In genomic region chr7:141737118-141737835, GRCh38 we compare ENCODE assay signal across 6 cellular contexts. TPM values are rescaled to one million over a fixed set of nuclear protein-coding genes. Genes with fewer than 3 reads are reported as not detected.
DNase-seq lines count a peak whose midpoint lies in the region; ATAC-seq, FAIRE-seq and TF ChIP-seq lines count a peak whose summit lies in the region.

No MANE protein-coding gene starts in this region.

- H3K4me3 ChIP-seq in PC-9 (peak overlapping the region; percentile 100), epithelial cell of esophagus (ENCODE audit: low read length) (peak overlapping the region; percentile 89), smooth muscle cell (peak overlapping the region; percentile 84)

- H3K9me2 ChIP-seq in PC-9 (ENCODE audit: insufficient read depth) = no peaks in the 10 kb centered on the region

- no peaks in the 10 kb centered on the region for H3K27me3 ChIP-seq in PC-9 (ENCODE audit: insufficient read depth, low read depth)
- no peaks in the 10 kb centered on the region for H3K27me3 ChIP-seq in smooth muscle cell (ENCODE audit: low read depth)

- H3K4me2 ChIP-seq in PC-9 = peak overlapping the region; percentile 96
- peak overlapping the region; percentile 90 for H3K4me2 ChIP-seq in smooth muscle cell

- peak; percentile 48 for FAIRE-seq in GM12891 (lab: Jason Lieb, UNC)

- DNase-seq in GM12891 (ENCODE audit: insufficient read length, low spot score) (no peak), PC-9 (peak; percentile 35 to 52), epithelial cell of esophagus (ENCODE audit: low read depth) (peak; percentile 63), smooth muscle cell (lab: John Stamatoyannopoulos, UW; ENCODE audit: unreplicated experiment) (no peak)

- H3K27ac ChIP-seq in PC-9 (peak overlapping the region; percentile 77), smooth muscle cell (ENCODE audit: low read depth) (peak overlapping the region; percentile 73)

- CTCF ChIA-PET in PC-9 (lab: Charles Lee) = interaction anchor here (0.6 to 1.8 kb wide), 10 partner anchors 13 to 1119 kb away, joined by 3 to 17 read pairs (median 4); partner anchors contain the start of gene DENND11

- no peak for ATAC-seq in HG03097 (IDR thresholded peaks at IDR 0.05; ENCODE audit: low FRiP score, unreplicated experiment)
- ATAC-seq in GM18505 (IDR thresholded peaks at IDR 0.05; ENCODE audit: unreplicated experiment) = no peak

- TF ChIP-seq POLR2A in GM12891 (IDR thresholded peaks at IDR 0.05; ENCODE audit: low read depth, low read length) (no peak), GM18505 (IDR thresholded peaks at IDR 0.05; ENCODE audit: borderline replicate concordance, extremely low read depth, insufficient read depth, insufficient read length) (no peak)

- TF ChIP-seq CTCF in PC-9 (conservative IDR thresholded peaks at IDR 0.05) = no peak
- no peak for TF ChIP-seq CTCF in epithelial cell of esophagus (IDR thresholded peaks at IDR 0.05; ENCODE audit: insufficient read depth, low read depth, low read length, missing control alignments)
- no peak for TF ChIP-seq CTCF in smooth muscle cell (IDR thresholded peaks at IDR 0.05; ENCODE audit: borderline replicate concordance, insufficient read depth, poor library complexity, severe bottlenecking)

- H3K9me3 ChIP-seq in PC-9 (ENCODE audit: insufficient read depth, low read depth) (no peaks in the 10 kb centered on the region), smooth muscle cell (replicated peaks; ENCODE audit: low read depth) (no peaks in the 10 kb centered on the region)

- H3K79me2 ChIP-seq in PC-9 (ENCODE audit: low read depth) (peaks cover 31% of the 10 kb centered on the region), smooth muscle cell (ENCODE audit: low read depth) (peaks cover 28% of the 10 kb centered on the region)

- intact Hi-C loops in PC-9 (cut with micrococcal nuclease; ENCODE audit: unreplicated experiment) = no loop called here

- H4K20me1 ChIP-seq in PC-9 (ENCODE audit: insufficient read depth) (0 out of 2 replicates have a peak, but pooled peaks cover 5% of the 10 kb centered on the region), smooth muscle cell (ENCODE audit: low read depth) (no peaks in the 10 kb centered on the region)

- H3K36me3 ChIP-seq in PC-9 (ENCODE audit: low read depth) (peaks cover 19% of the 10 kb centered on the region), smooth muscle cell (ENCODE audit: low read depth) (no peaks in the 10 kb centered on the region)

- BruUV-seq in PC-9 (replicated peaks; lab: Mats Ljungman, UMichigan) = TSS peak; percentile 80

- H3F3A ChIP-seq in PC-9 (ENCODE audit: insufficient read depth, low read depth) (peaks cover 3% of the 10 kb centered on the region; the same call in 1 of the 2 replicates), smooth muscle cell (ENCODE audit: low read depth) (no peaks in the 10 kb centered on the region)

- peak overlapping the region; percentile 67 for H3K9ac ChIP-seq in smooth muscle cell (ENCODE audit: low read depth)

- H2AFZ ChIP-seq in PC-9 = peak overlapping the region; percentile 96
- peak overlapping the region; percentile 92 for H2AFZ ChIP-seq in smooth muscle cell (ENCODE audit: low read depth)

- WGBS in smooth muscle cell (ENCODE audit: low lambda C conversion rate) = 78% methylated on average over 11 of the region's 11 CpGs

- H3K4me1 ChIP-seq in PC-9 (replicated peaks; ENCODE audit: insufficient read depth) = peaks cover 27% of the 10 kb centered on the region
- peaks cover 11% of the 10 kb centered on the region for H3K4me1 ChIP-seq in smooth muscle cell (ENCODE audit: low read depth)

- POLR2A ChIA-PET in PC-9 (lab: Charles Lee; ENCODE audit: unreplicated experiment) = interaction anchor here (0.6 to 1.4 kb wide), 8 partner anchors 15 to 1150 kb away, joined by 3 to 7 read pairs (median 4); no protein-coding TSS in a partner anchor

TF ChIP-seq in GM12891, 5 proteins besides CTCF, POLR2A, EP300 and RAD21:
- TF ChIP-seq POLR2AphosphoS5 (IDR thresholded peaks at IDR 0.05; ENCODE audit: low read depth, low read length) (no peak), SPI1 (IDR thresholded peaks at IDR 0.05; ENCODE audit: low read depth, low read length) (no peak), TAF1 (IDR thresholded peaks at IDR 0.05; ENCODE audit: low read depth, low read length) (no peak), PAX5 (IDR thresholded peaks at IDR 0.05; ENCODE audit: insufficient read depth, low read length, severe bottlenecking) (no peak), POU2F2 (IDR thresholded peaks at IDR 0.05; ENCODE audit: low read depth, low read length) (no peak)

RNA-seq across cellular contexts. Expression of gene SSBP1, which starts 0.9 kb away (rescaled TPM):
- polyA plus RNA-seq in GM12891 (2012; ENCODE audit: low read depth, missing spikeins) = 295 TPM
- 150 and 193 TPM in 2 replicates for total RNA-seq in PC-9 (2021)
- total RNA-seq in smooth muscle cell = 178 and 255 TPM in 2 replicates
- polyA plus RNA-seq in smooth muscle cell = 202 and 225 TPM in 2 replicates

RNA-seq across cellular contexts. Expression of gene TAS2R3, which starts 26.6 kb away (rescaled TPM):
- not detected for polyA plus RNA-seq in GM12891 (2012; ENCODE audit: low read depth, missing spikeins)
- total RNA-seq in PC-9 (2021) (2.0 and 2.3 TPM in 2 replicates), smooth muscle cell (0.40 and 0.54 TPM in 2 replicates)
- not detected in 2 replicates for polyA plus RNA-seq in smooth muscle cell

RNA-seq across cellular contexts. Expression of gene WEE2, which starts 29.1 kb away (rescaled TPM):
- 0.05 TPM for polyA plus RNA-seq in GM12891 (2012; ENCODE audit: low read depth, missing spikeins)
- total RNA-seq in PC-9 (2021) (not detected in 2 replicates), smooth muscle cell (not detected in 2 replicates)
- polyA plus RNA-seq in smooth muscle cell = not detected in 2 replicates

RNA-seq across cellular contexts. Expression of gene DENND11, which starts 35.3 kb away (rescaled TPM):
- 18.2 TPM for polyA plus RNA-seq in GM12891 (2012; ENCODE audit: low read depth, missing spikeins)
- total RNA-seq in PC-9 (2021) (49.4 and 55.6 TPM in 2 replicates), smooth muscle cell (9.3 and 10.3 TPM in 2 replicates)
- 3.2 and 3.7 TPM in 2 replicates for polyA plus RNA-seq in smooth muscle cell

RNA-seq across cellular contexts. Expression of gene TAS2R4, which starts 39.2 kb away (rescaled TPM):
- polyA plus RNA-seq in GM12891 (2012; ENCODE audit: low read depth, missing spikeins) = 0.05 TPM
- total RNA-seq in PC-9 (2021) (0.65 and 1.4 TPM in 2 replicates), smooth muscle cell (1.1 and 1.3 TPM in 2 replicates)
- 0.52 TPM in 1 of 2 replicates, not detected in the other for polyA plus RNA-seq in smooth muscle cell

Comparison
In these comparisons a context has a peak if more than half of its experiments do, and no peak if none do; other contexts are left out.
1. DNase-seq: peak in PC-9 (2 of 2) and epithelial cell of esophagus (single experiment); none in GM12891 (single experiment) and smooth muscle cell (single experiment).
2. Peak in every context shown above with its lines, with median percentiles within 50 percentile points of each other: H3K4me3 ChIP-seq.